Comparison of ENCODE assay signal across 21 cellular contexts in genomic region chr3:13191016-13191415, GRCh38.
"Had no signal": no experiment of that assay in that cellular context is flagged by ENCODE, and none has a peak within 500 bp of the region (broad histone marks: within the 10 kb centered on the region; RNA-seq: fewer than 3 reads in every experiment).

No MANE protein-coding gene starts in this region.

- H3K27me3 Mint-ChIP-seq: activated naive CD8-positive, alpha-beta T cell treated with anti-CD3 and anti-CD28 coated beads for 36 hours; stimulated activated naive CD8-positive, alpha-beta T cell treated with anti-CD3 and anti-CD28 coated beads, Interleukin-15, Interleukin-2, amounts not matched to agents 100 ng/mL and 50 ng/mL, for 24 hours had no signal

- H3K9me3 Mint-ChIP-seq: central memory CD8-positive, alpha-beta T cell had no signal

- H3K4me3 Mint-ChIP-seq: activated B cell treated with CpG ODN at 0.5 μM for 24 hours; activated CD4-positive, alpha-beta T cell treated with anti-CD3 and anti-CD28 coated beads for 36 hours; activated naive CD8-positive, alpha-beta T cell treated with anti-CD3 and anti-CD28 coated beads for 36 hours; central memory CD8-positive, alpha-beta T cell; nephron progenitor cell; stimulated activated naive CD8-positive, alpha-beta T cell treated with anti-CD3 and anti-CD28 coated beads, Interleukin-15, Interleukin-2, amounts not matched to agents 100 ng/mL and 50 ng/mL, for 24 hours; T-helper 1 cell treated with Interleukin-12 subunit alpha and Interleukin-12 subunit beta and Interleukin-4 antibody, amounts not matched to agents 30 μg/mL and 1 μg/mL, for 36 hours had no signal

- H3K9me3 ChIP-seq: lower lobe of right lung, mucosa of descending colon, thyroid gland, upper lobe of right lung had no signal

- H3K27me3 ChIP-seq: breast epithelium, thyroid gland, upper lobe of right lung had no signal

- H3K36me3 ChIP-seq: breast epithelium, lower lobe of right lung, spleen, thyroid gland, upper lobe of right lung had no signal

- H3K27ac Mint-ChIP-seq: activated B cell treated with CpG ODN at 0.5 μM for 24 hours; activated CD4-positive, alpha-beta T cell treated with anti-CD3 and anti-CD28 coated beads for 36 hours; activated naive CD8-positive, alpha-beta T cell treated with anti-CD3 and anti-CD28 coated beads for 36 hours; nephron progenitor cell; progenitor cell of endocrine pancreas; stimulated activated naive CD8-positive, alpha-beta T cell treated with anti-CD3 and anti-CD28 coated beads, Interleukin-15, Interleukin-2, amounts not matched to agents 100 ng/mL and 50 ng/mL, for 24 hours; T-helper 1 cell treated with Interleukin-12 subunit alpha and Interleukin-12 subunit beta and Interleukin-4 antibody, amounts not matched to agents 30 μg/mL and 1 μg/mL, for 36 hours had no signal

- DNase-seq: activated B cell treated with CpG ODN at 0.5 μM for 24 hours; activated CD4-positive, alpha-beta T cell treated with anti-CD3 and anti-CD28 coated beads for 36 hours; activated CD4-positive, alpha-beta T cell treated with anti-CD3 and anti-CD28 coated beads, Interleukin-2, amount 50 U/mL, for 4 hours; activated naive CD8-positive, alpha-beta T cell treated with anti-CD3 and anti-CD28 coated beads for 36 hours; foreskin fibroblast; lower lobe of right lung; mesendoderm; mucosa of descending colon; nephron progenitor cell; nucleus accumbens; retina; spleen; stimulated activated CD4-positive, alpha-beta T cell treated with anti-CD3 and anti-CD28 coated beads, Interleukin-4, amount 100 ng/mL, for 4 hours; thyroid gland; upper lobe of right lung had no signal

- ATAC-seq: activated CD4-positive, alpha-beta T cell treated with anti-CD3 and anti-CD28 coated beads for 36 hours; left lobe of liver; lower lobe of right lung; mucosa of descending colon; upper lobe of right lung had no signal

- H3K4me3 ChIP-seq: breast epithelium, lower lobe of right lung, mucosa of descending colon, spleen, thyroid gland, upper lobe of right lung had no signal

- H3K27ac ChIP-seq: breast epithelium, lower lobe of right lung, spleen, thyroid gland, upper lobe of right lung had no signal

- H3K4me1 ChIP-seq: breast epithelium, lower lobe of right lung, thyroid gland, upper lobe of right lung had no signal
